In the genomic region with DNA sequence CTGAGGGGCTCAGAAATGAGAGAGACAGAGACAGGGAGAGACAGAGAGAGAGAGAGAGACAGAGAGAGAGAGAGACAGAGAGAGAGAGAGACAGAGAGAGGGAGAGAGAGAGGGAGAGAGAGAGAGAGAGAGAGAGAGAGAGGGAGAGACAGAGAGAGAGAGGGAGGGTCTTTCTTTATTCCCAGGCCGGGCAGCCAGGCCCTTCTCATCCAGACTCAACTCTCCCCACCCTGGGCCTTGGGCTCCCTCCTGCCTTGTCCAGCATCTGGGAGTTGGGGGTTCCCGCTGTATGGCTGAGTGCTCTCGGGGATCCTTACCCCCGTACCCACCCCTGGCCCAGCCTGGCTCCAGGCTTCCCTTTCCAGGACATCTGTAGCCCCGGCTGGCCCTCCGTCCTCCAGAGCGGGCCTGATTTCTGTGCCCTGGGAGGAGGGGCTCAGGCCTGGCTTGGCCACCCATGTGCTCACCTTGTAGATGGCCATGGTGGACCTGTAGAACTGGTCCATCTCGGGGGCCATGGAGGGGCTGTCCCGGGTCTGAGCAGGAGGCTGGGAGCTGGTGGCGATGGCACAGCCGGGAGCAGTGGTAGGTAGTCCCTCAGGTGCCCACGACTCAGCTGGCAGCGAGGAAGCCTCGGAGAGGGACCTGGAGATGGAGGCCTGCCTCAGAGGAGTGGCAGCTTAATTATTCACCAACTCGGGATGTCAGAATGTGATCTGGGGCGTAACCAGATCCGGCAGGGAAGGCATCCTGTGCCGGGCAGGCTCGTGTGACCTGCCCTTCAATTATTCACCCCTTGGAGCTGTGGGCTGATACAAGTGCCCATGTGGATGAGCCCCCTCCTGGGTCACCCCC, we compare ENCODE assay signal across 1 cellular context.
TF ChIP-seq lines count a peak whose summit lies in the region.

Gene BAIAP2L2 (minus strand): TSS at position 677 of the 855 bp plus-strand sequence. CDS start 159 bp downstream, at position 518.

TF ChIP-seq in WTC11, 78 proteins besides CTCF, POLR2A, EP300 and RAD21 (continued from another document):
- TF ChIP-seq ZNF423 (CRISPR knock-in tag; IDR thresholded peaks at IDR 0.05) (no peak), FOXP1 (CRISPR knock-in tag; IDR thresholded peaks at IDR 0.05; ENCODE audit: borderline replicate concordance) (no peak), NFATC4 (CRISPR knock-in tag; IDR thresholded peaks at IDR 0.05) (no peak), USF1 (CRISPR knock-in tag; IDR thresholded peaks at IDR 0.05) (no peak), NFE2L1 (CRISPR knock-in tag; IDR thresholded peaks at IDR 0.05) (no peak), GTF2I (CRISPR knock-in tag; conservative IDR thresholded peaks at IDR 0.05) (no peak)
- TF ChIP-seq, protein P1, sequence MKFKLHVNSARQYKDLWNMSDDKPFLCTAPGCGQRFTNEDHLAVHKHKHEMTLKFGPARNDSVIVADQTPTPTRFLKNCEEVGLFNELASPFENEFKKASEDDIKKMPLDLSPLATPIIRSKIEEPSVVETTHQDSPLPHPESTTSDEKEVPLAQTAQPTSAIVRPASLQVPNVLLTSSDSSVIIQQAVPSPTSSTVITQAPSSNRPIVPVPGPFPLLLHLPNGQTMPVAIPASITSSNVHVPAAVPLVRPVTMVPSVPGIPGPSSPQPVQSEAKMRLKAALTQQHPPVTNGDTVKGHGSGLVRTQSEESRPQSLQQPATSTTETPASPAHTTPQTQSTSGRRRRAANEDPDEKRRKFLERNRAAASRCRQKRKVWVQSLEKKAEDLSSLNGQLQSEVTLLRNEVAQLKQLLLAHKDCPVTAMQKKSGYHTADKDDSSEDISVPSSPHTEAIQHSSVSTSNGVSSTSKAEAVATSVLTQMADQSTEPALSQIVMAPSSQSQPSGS (CRISPR knock-in tag; IDR thresholded peaks at IDR 0.05; ENCODE audit: borderline replicate concordance, low read depth) = no peak
